ENCODE assay signal across 1 cellular context in the genomic region with DNA sequence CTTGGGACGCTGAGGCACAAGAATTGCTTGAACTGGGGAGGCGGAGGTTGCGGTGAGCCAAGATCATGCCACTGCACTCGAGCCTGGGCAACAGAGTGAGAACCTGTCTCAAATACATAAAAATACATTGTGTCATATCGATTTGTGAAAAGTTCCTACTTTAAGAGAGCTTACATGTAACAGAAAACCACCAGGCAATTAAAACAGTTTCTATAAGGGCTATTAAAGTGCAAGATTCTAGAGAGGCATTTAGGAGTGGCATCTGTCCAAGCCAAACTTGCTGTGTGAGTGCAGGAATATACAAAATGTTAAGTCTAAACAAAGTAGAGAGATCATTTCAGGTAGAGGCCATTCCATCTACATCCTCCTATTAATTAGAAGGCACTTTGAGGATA.
TF ChIP-seq lines count a peak whose summit lies in the region.

No MANE protein-coding gene starts in this region.

TF ChIP-seq in A549, 52 proteins besides CTCF, POLR2A, EP300 and RAD21 (continued from another document):
- TF ChIP-seq MAFK (IDR thresholded peaks at IDR 0.05; ENCODE audit: partially characterized antibody) = no peak
- TF ChIP-seq, protein P1, sequence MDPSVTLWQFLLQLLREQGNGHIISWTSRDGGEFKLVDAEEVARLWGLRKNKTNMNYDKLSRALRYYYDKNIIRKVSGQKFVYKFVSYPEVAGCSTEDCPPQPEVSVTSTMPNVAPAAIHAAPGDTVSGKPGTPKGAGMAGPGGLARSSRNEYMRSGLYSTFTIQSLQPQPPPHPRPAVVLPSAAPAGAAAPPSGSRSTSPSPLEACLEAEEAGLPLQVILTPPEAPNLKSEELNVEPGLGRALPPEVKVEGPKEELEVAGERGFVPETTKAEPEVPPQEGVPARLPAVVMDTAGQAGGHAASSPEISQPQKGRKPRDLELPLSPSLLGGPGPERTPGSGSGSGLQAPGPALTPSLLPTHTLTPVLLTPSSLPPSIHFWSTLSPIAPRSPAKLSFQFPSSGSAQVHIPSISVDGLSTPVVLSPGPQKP (IDR thresholded peaks at IDR 0.05; ENCODE audit: low read depth, low read length) = no peak
